In the genomic region with DNA sequence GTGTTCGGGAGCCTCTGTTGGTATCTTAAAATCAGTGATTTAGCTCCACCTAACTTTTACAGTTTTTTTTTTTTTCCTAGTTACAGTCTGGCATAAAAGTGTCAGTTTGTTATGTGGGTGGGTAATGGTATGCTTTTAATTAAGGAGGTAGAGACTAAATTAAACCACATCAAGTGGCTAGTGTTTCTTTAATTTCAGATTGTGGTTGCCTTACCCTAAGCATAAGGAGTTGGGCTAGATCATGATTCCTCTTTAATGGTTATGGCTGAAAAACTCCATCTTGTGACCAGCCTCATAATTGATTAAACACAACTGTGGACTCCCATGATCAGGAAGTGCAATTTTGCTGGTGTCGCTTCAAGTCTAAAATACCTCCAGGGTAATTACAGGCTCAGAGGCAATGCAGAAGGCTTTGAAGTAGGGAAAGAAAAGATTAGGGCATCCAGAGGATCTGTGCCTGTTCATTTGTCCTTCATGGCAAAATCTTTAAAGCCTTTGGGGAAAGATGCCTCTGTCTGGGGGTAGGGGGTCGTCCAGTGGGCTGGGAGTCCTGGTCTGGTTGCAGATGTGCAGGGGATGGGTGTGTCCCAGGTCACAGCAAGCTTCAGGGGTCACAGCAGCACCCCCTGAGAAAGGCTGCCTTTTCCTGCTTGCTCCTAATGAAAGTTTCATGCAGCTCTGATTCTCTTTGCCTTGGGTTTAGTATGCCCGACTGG, we compare ENCODE assay signal across 24 cellular contexts.
"Had no signal": no experiment of that assay in that cellular context is flagged by ENCODE, and none has a peak within 500 bp of the region (broad histone marks: within the 10 kb centered on the region; RNA-seq: fewer than 3 reads in every experiment).

No MANE protein-coding gene starts in this region.

- H3K4me1 Mint-ChIP-seq: activated CD4-positive, alpha-beta memory T cell treated with anti-CD3 and anti-CD28 coated beads, Interleukin-2, amount 10 ng/mL, durations not matched to agents 7 days and 5 days; activated CD4-positive, alpha-beta T cell treated with anti-CD3 and anti-CD28 coated beads, Interleukin-2, amount 10 ng/mL, durations not matched to agents 24 days and 14 days; activated naive CD8-positive, alpha-beta T cell treated with anti-CD3 and anti-CD28 coated beads, Interleukin-2, amount 10 ng/mL, durations not matched to agents 7 days and 5 days; natural killer cell; stimulated activated memory B cell treated with anti-CD40 and anti-IgM and Interleukin-4, amounts not matched to agents 10 μg/mL and 1 μg/mL and 100 μg/mL, for 72 hours had no signal

- H3K27me3 ChIP-seq: right lobe of liver, stomach, suprapubic skin, transverse colon, uterus had no signal

- H3K4me3 Mint-ChIP-seq: activated CD4-positive, alpha-beta memory T cell treated with anti-CD3 and anti-CD28 coated beads, Interleukin-2, amount 10 ng/mL, durations not matched to agents 7 days and 5 days; activated CD4-positive, alpha-beta T cell treated with anti-CD3 and anti-CD28 coated beads, Interleukin-2, amount 10 ng/mL, durations not matched to agents 24 days and 14 days; activated naive CD4-positive, alpha-beta T cell treated with anti-CD3 and anti-CD28 coated beads for 36 hours; activated naive CD8-positive, alpha-beta T cell treated with anti-CD3 and anti-CD28 coated beads, Interleukin-2, amount 10 ng/mL, durations not matched to agents 7 days and 5 days; activated T-cell treated with anti-CD3 and anti-CD28 coated beads, Interleukin-2, amount 50 U/mL, for 72 hours; natural killer cell; stimulated activated memory B cell treated with anti-CD40 and anti-IgM and Interleukin-4, amounts not matched to agents 10 μg/mL and 1 μg/mL and 100 μg/mL, for 72 hours; T-helper 2 cell treated with Interferon-gamma antibody and Interleukin-4, amounts not matched to agents 5 μg/mL and 100 μg/mL, for 36 hours had no signal

- ATAC-seq: activated CD4-positive, CD25-positive, alpha-beta regulatory T cell treated with anti-CD3 and anti-CD28 coated beads, Interleukin-2, amount 50 U/mL, for 24 hours; activated T-cell treated with anti-CD3 and anti-CD28 coated beads, Interleukin-2, amount 50 U/mL, for 72 hours; natural killer cell; right lobe of liver; stimulated activated memory B cell treated with anti-CD40 and anti-IgM and Interleukin-4, amounts not matched to agents 10 μg/mL and 1 μg/mL and 100 μg/mL, for 72 hours had no signal

- H3K27ac Mint-ChIP-seq: activated CD4-positive, alpha-beta memory T cell treated with anti-CD3 and anti-CD28 coated beads, Interleukin-2, amount 10 ng/mL, durations not matched to agents 7 days and 5 days; activated CD4-positive, alpha-beta T cell treated with anti-CD3 and anti-CD28 coated beads, Interleukin-2, amount 10 ng/mL, durations not matched to agents 24 days and 14 days; activated naive CD4-positive, alpha-beta T cell treated with anti-CD3 and anti-CD28 coated beads for 36 hours; activated naive CD8-positive, alpha-beta T cell treated with anti-CD3 and anti-CD28 coated beads, Interleukin-2, amount 10 ng/mL, durations not matched to agents 7 days and 5 days; activated T-cell treated with anti-CD3 and anti-CD28 coated beads, Interleukin-2, amount 50 U/mL, for 72 hours; natural killer cell; stimulated activated memory B cell treated with anti-CD40 and anti-IgM and Interleukin-4, amounts not matched to agents 10 μg/mL and 1 μg/mL and 100 μg/mL, for 72 hours; T-helper 2 cell treated with Interferon-gamma antibody and Interleukin-4, amounts not matched to agents 5 μg/mL and 100 μg/mL, for 36 hours had no signal

- H3K9me3 Mint-ChIP-seq: activated CD4-positive, alpha-beta memory T cell treated with anti-CD3 and anti-CD28 coated beads, Interleukin-2, amount 10 ng/mL, durations not matched to agents 7 days and 5 days; activated CD4-positive, alpha-beta T cell treated with anti-CD3 and anti-CD28 coated beads, Interleukin-2, amount 10 ng/mL, durations not matched to agents 24 days and 14 days; activated naive CD4-positive, alpha-beta T cell treated with anti-CD3 and anti-CD28 coated beads for 36 hours; activated naive CD8-positive, alpha-beta T cell treated with anti-CD3 and anti-CD28 coated beads, Interleukin-2, amount 10 ng/mL, durations not matched to agents 7 days and 5 days; activated T-cell treated with anti-CD3 and anti-CD28 coated beads, Interleukin-2, amount 50 U/mL, for 72 hours; stimulated activated memory B cell treated with anti-CD40 and anti-IgM and Interleukin-4, amounts not matched to agents 10 μg/mL and 1 μg/mL and 100 μg/mL, for 72 hours; T-helper 2 cell treated with Interferon-gamma antibody and Interleukin-4, amounts not matched to agents 5 μg/mL and 100 μg/mL, for 36 hours had no signal

- DNase-seq: activated CD4-positive, alpha-beta memory T cell treated with anti-CD3 and anti-CD28 coated beads, Interleukin-2, amount 10 ng/mL, durations not matched to agents 7 days and 5 days; activated CD4-positive, alpha-beta T cell treated with anti-CD3 and anti-CD28 coated beads, Interleukin-2, amount 10 ng/mL, durations not matched to agents 24 days and 14 days; activated effector memory CD4-positive, alpha-beta T cell treated with Interleukin-2 at 50 U/mL for 16 hours; activated naive CD4-positive, alpha-beta T cell treated with anti-CD3 and anti-CD28 coated beads for 36 hours; activated naive CD8-positive, alpha-beta T cell treated with anti-CD3 and anti-CD28 coated beads, Interleukin-2, amount 10 ng/mL, durations not matched to agents 7 days and 5 days; activated T-cell treated with anti-CD3 and anti-CD28 coated beads, Interleukin-2, amount 50 U/mL, for 72 hours; amniotic stem cell; cerebellar nuclear complex; foreskin fibroblast; kidney glomerular epithelial cell; left ventricle myocardium inferior; natural killer cell; right lobe of liver; stomach; transverse colon; uterus had no signal

- H3K9me3 ChIP-seq: left ventricle myocardium inferior, right lobe of liver, stomach, suprapubic skin, transverse colon, uterus had no signal

- H3K27ac ChIP-seq: coronary artery, left ventricle myocardium inferior, parathyroid adenoma, right lobe of liver, stomach, suprapubic skin, transverse colon, VCaP had no signal

- H3K36me3 ChIP-seq: left ventricle myocardium inferior, right lobe of liver, stomach, suprapubic skin, transverse colon, uterus had no signal

- H3K36me3 Mint-ChIP-seq: activated naive CD8-positive, alpha-beta T cell treated with anti-CD3 and anti-CD28 coated beads, Interleukin-2, amount 10 ng/mL, durations not matched to agents 7 days and 5 days; natural killer cell; stimulated activated memory B cell treated with anti-CD40 and anti-IgM and Interleukin-4, amounts not matched to agents 10 μg/mL and 1 μg/mL and 100 μg/mL, for 72 hours had no signal

- H3K27me3 Mint-ChIP-seq: activated CD4-positive, alpha-beta memory T cell treated with anti-CD3 and anti-CD28 coated beads, Interleukin-2, amount 10 ng/mL, durations not matched to agents 7 days and 5 days; activated naive CD8-positive, alpha-beta T cell treated with anti-CD3 and anti-CD28 coated beads, Interleukin-2, amount 10 ng/mL, durations not matched to agents 7 days and 5 days; stimulated activated memory B cell treated with anti-CD40 and anti-IgM and Interleukin-4, amounts not matched to agents 10 μg/mL and 1 μg/mL and 100 μg/mL, for 72 hours had no signal

- H3K4me3 ChIP-seq: coronary artery, left ventricle myocardium inferior, right lobe of liver, skin epidermis, stomach, suprapubic skin, transverse colon, uterus had no signal

- H3K4me1 ChIP-seq: left ventricle myocardium inferior, parathyroid adenoma, right lobe of liver, stomach, transverse colon, uterus had no signal
